Comparison of ENCODE assay signal across 1 cellular context in the genomic region with DNA sequence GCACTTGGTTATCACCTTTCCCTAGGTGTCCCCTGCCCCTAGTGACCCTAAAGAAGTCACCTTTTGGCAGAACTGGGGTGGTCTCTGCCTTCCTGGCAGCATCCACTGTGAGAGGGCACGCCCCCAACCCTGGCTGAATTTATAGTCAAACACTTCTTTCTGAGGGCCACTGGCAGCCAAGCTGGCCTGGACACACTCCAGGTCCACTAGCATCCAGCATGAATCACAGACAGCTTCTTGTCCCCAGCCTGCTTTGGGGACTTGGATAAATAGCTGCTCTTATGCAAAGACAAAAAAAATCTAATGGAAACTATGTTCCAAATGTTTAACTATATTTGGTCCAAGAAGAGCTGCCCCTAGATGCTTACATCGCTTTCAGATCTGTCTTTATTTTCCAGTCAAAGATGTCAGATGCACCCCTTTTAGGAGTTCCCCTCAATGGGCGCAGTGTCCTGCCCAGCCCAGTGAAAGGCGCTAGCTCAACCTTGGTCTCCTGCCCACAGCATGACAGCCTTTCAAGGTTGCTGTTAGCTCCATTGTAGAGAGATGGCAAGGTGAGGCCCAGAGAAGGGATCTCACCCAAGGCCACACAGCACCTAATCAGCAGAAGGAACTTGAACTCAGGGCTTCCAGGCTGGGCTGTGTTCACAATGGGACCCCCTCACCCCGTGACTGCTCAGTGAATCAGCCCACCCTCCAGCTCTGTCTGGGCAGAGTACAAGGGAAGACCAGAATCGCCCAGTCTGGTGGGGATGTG.
TF ChIP-seq lines count a peak whose summit lies in the region.

No MANE protein-coding gene starts in this region.

TF ChIP-seq in H1, 55 proteins besides CTCF, POLR2A, EP300 and RAD21:
- TF ChIP-seq CREB1 (IDR thresholded peaks at IDR 0.05) = no peak
- TF ChIP-seq, protein P1, sequence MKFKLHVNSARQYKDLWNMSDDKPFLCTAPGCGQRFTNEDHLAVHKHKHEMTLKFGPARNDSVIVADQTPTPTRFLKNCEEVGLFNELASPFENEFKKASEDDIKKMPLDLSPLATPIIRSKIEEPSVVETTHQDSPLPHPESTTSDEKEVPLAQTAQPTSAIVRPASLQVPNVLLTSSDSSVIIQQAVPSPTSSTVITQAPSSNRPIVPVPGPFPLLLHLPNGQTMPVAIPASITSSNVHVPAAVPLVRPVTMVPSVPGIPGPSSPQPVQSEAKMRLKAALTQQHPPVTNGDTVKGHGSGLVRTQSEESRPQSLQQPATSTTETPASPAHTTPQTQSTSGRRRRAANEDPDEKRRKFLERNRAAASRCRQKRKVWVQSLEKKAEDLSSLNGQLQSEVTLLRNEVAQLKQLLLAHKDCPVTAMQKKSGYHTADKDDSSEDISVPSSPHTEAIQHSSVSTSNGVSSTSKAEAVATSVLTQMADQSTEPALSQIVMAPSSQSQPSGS (IDR thresholded peaks at IDR 0.05; ENCODE audit: low read length) = no peak
- TF ChIP-seq ASH2L (IDR thresholded peaks at IDR 0.05; ENCODE audit: low read length) = no peak
- TF ChIP-seq TEAD4 (IDR thresholded peaks at IDR 0.05; ENCODE audit: low read depth, low read length) = no peak
- TF ChIP-seq GABPA (IDR thresholded peaks at IDR 0.05; ENCODE audit: borderline replicate concordance, insufficient read depth, low read length) = no peak
- no peak for TF ChIP-seq RBBP5 (IDR thresholded peaks at IDR 0.05; ENCODE audit: borderline replicate concordance, low read depth, low read length)
- no peak for TF ChIP-seq SP2 (IDR thresholded peaks at IDR 0.05; ENCODE audit: low read length)
- no peak for TF ChIP-seq MAX (IDR thresholded peaks at IDR 0.05)
- no peak for TF ChIP-seq SRF (IDR thresholded peaks at IDR 0.05; ENCODE audit: low read depth, low read length)
- TF ChIP-seq RNF2 (IDR thresholded peaks at IDR 0.05; ENCODE audit: borderline replicate concordance, low read depth, low read length, missing control alignments, poor library complexity, severe bottlenecking) = no peak
- TF ChIP-seq CBX5 (IDR thresholded peaks at IDR 0.05; ENCODE audit: low read depth, low read length) = no peak
- TF ChIP-seq CHD1 (IDR thresholded peaks at IDR 0.05; ENCODE audit: low read depth, low read length) = no peak
- TF ChIP-seq CBX8 (IDR thresholded peaks at IDR 0.05; ENCODE audit: borderline replicate concordance, low read depth, low read length) = no peak
- no peak for TF ChIP-seq TCF12 (IDR thresholded peaks at IDR 0.05; ENCODE audit: low read depth, low read length)
- no peak for TF ChIP-seq MAFK (IDR thresholded peaks at IDR 0.05; ENCODE audit: low read depth, low read length)
- TF ChIP-seq FOSL1 (IDR thresholded peaks at IDR 0.05; ENCODE audit: insufficient read depth, low read depth, low read length) = no peak
- no peak for TF ChIP-seq ZNF274 (IDR thresholded peaks at IDR 0.05; ENCODE audit: borderline replicate concordance, extremely low read depth, low read length)
- TF ChIP-seq NRF1 (IDR thresholded peaks at IDR 0.05; ENCODE audit: low read depth, low read length) = no peak
- no peak for TF ChIP-seq E2F6 (IDR thresholded peaks at IDR 0.05)
